8 cellular contexts compared by ENCODE assay signal in the genomic region with DNA sequence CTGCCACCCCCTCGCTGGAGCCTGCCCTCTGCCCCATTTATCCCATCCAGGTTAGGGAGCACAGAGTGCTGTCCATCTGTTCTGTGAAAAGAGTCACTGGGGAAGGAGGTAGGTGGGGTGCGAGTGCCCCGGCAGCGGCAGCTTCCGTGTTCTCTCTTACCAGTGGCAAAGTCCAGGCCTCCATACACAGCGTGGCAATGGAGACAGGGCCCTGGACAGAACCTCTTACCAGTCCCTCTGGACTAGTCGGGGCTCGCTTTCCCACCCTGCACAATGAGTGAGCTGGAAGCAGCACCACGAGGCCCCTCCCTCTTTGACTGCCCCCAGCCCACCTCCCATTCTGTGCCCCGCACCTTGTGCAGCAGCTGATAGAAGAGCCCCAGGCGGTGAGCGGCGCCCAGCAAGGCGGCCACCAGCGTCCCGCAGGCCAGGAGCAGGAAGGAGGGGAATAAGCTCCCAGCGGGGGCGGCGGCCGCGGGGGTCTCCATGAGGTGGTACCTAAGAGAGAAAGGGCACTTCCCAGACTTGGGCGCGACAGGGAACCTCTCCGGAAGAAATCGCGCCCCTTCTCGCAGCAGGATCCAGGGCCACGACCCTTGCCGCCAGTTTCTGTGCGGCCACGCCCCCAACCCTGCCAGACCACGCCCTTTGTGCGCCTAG. TPM values are rescaled to one million over a fixed set of nuclear protein-coding genes. Genes with fewer than 3 reads are reported as not detected.
A peak's percentile ranks its signal among the peaks of the same experiment; 100 is the strongest.
DNase-seq lines count a peak whose midpoint lies in the region; ATAC-seq and TF ChIP-seq lines count a peak whose summit lies in the region.

No MANE protein-coding gene starts in this region.

- peaks cover 6% of the 10 kb centered on the region for H3K36me3 Mint-ChIP-seq in activated T-cell treated with anti-CD3 and anti-CD28 coated beads, Interleukin-2, amount 50 U/mL, for 4 hours (ENCODE audit: insufficient read depth)
- H3K36me3 Mint-ChIP-seq in dendritic cell treated with granulocyte-macrophage colony-stimulating factor and Interleukin-4, amounts not matched to agents 40 ng/mL and 50 ng/mL, for 4 days (ENCODE audit: low read depth) = peaks cover 49% of the 10 kb centered on the region

- H3K9me3 Mint-ChIP-seq in activated T-cell treated with anti-CD3 and anti-CD28 coated beads, Interleukin-2, amount 50 U/mL, for 4 hours = no peaks in the 10 kb centered on the region
- no peaks in the 10 kb centered on the region for H3K9me3 Mint-ChIP-seq in dendritic cell treated with granulocyte-macrophage colony-stimulating factor and Interleukin-4, amounts not matched to agents 40 ng/mL and 50 ng/mL, for 4 days

- H3K4me1 ChIP-seq in OCI-LY1 (ENCODE audit: insufficient read depth, low read length, severe bottlenecking) = peaks cover 14% of the 10 kb centered on the region

- peaks cover 26% of the 10 kb centered on the region for H3K4me1 Mint-ChIP-seq in activated T-cell treated with anti-CD3 and anti-CD28 coated beads, Interleukin-2, amount 50 U/mL, for 4 hours (ENCODE audit: low read depth)
- peaks cover 17% of the 10 kb centered on the region for H3K4me1 Mint-ChIP-seq in dendritic cell treated with granulocyte-macrophage colony-stimulating factor and Interleukin-4, amounts not matched to agents 40 ng/mL and 50 ng/mL, for 4 days (ENCODE audit: low read depth)

- peaks cover 6% of the 10 kb centered on the region for H3K27me3 Mint-ChIP-seq in activated T-cell treated with anti-CD3 and anti-CD28 coated beads, Interleukin-2, amount 50 U/mL, for 4 hours (ENCODE audit: low read depth)
- H3K27me3 Mint-ChIP-seq in dendritic cell treated with granulocyte-macrophage colony-stimulating factor and Interleukin-4, amounts not matched to agents 40 ng/mL and 50 ng/mL, for 4 days = peaks cover 2% of the 10 kb centered on the region

- no peaks in the 10 kb centered on the region for H3F3A ChIP-seq in OCI-LY1 (ENCODE audit: insufficient read depth, low read length)

- no peaks in the 10 kb centered on the region for H3K9me3 ChIP-seq in OCI-LY1 (ENCODE audit: low read length)

- peaks cover 13% of the 10 kb centered on the region for H3K36me3 ChIP-seq in OCI-LY1 (ENCODE audit: insufficient read depth, low read length)

- peak overlapping the region; percentile 68 for H3K4me2 ChIP-seq in OCI-LY1 (ENCODE audit: low read length)

- TF ChIP-seq CTCF in OCI-LY1 (IDR thresholded peaks at IDR 0.05; ENCODE audit: low read length) = no peak

- no peak for DNase-seq in activated T-cell treated with anti-CD3 and anti-CD28 coated beads, Interleukin-2, amount 50 U/mL, for 4 hours
- DNase-seq in activated T-cell treated with anti-CD3 and anti-CD28 coated beads, Interleukin-2, amount 50 U/mL, for 1 hour = no peak
- DNase-seq in midbrain (lab: John Stamatoyannopoulos, UW) = peak; percentile 48
- DNase-seq in ureter (ENCODE audit: low spot score) = peak; percentile 49
- no peak for DNase-seq in HK-2 (ENCODE audit: unreplicated experiment)

- no peaks in the 10 kb centered on the region for H3K79me2 ChIP-seq in OCI-LY1 (ENCODE audit: insufficient read depth, low read length)

- peak overlapping the region; percentile 99 for H3K27ac Mint-ChIP-seq in dendritic cell treated with granulocyte-macrophage colony-stimulating factor and Interleukin-4, amounts not matched to agents 40 ng/mL and 50 ng/mL, for 4 days

- peak overlapping the region; percentile 68 for H3K4me3 ChIP-seq in OCI-LY1 (ENCODE audit: low read depth, low read length, poor library complexity, severe bottlenecking)

- no peak overlapping the region for H2AFZ ChIP-seq in OCI-LY1 (ENCODE audit: low read length)

- H4K20me1 ChIP-seq in OCI-LY1 (ENCODE audit: insufficient read depth, low read length) = no peaks in the 10 kb centered on the region

- peak overlapping the region; percentile 54 for H3K27ac ChIP-seq in OCI-LY1 (ENCODE audit: low read depth, low read length, poor library complexity, severe bottlenecking)

- intact Hi-C loops in dendritic cell treated with granulocyte-macrophage colony-stimulating factor and Interleukin-4, amounts not matched to agents 40 ng/mL and 50 ng/mL, for 4 days (cut with micrococcal nuclease) = loop anchor here (5.0 kb wide), 2 partner anchors 293 to 552 kb away; partner anchors contain the start of genes AKAP8L and NDUFB7

- ATAC-seq in activated T-cell treated with anti-CD3 and anti-CD28 coated beads, Interleukin-2, amount 50 U/mL, for 4 hours = no peak
- no peak for ATAC-seq in GM18502 (IDR thresholded peaks at IDR 0.05; ENCODE audit: poor library complexity, unreplicated experiment)

- H3K4me3 Mint-ChIP-seq in activated T-cell treated with anti-CD3 and anti-CD28 coated beads, Interleukin-2, amount 50 U/mL, for 4 hours = peak overlapping the region; percentile 96
- peak overlapping the region; percentile 94 for H3K4me3 Mint-ChIP-seq in dendritic cell treated with granulocyte-macrophage colony-stimulating factor and Interleukin-4, amounts not matched to agents 40 ng/mL and 50 ng/mL, for 4 days

- no peaks in the 10 kb centered on the region for H3K9me2 ChIP-seq in OCI-LY1 (ENCODE audit: low read depth, low read length)

- H3K27me3 ChIP-seq in OCI-LY1 (ENCODE audit: insufficient read depth, low read length) = no peaks in the 10 kb centered on the region

- peak overlapping the region; percentile 76 for H3K9ac ChIP-seq in OCI-LY1 (ENCODE audit: low read length)

RNA-seq across cellular contexts. Expression of gene SYDE1, which starts 17.5 kb away (rescaled TPM):
- under 1 TPM; 0.49 to 0.76 (median 0.63) TPM for total RNA-seq in activated T-cell treated with anti-CD3 and anti-CD28 coated beads, Interleukin-2, amount 50 U/mL, for 4 hours
- total RNA-seq in ureter = 20.4 TPM

RNA-seq across cellular contexts. Expression of gene OR1I1, which starts 42.7 kb away (rescaled TPM):
- total RNA-seq in activated T-cell treated with anti-CD3 and anti-CD28 coated beads, Interleukin-2, amount 50 U/mL, for 4 hours = not detected
- total RNA-seq in ureter = not detected

Comparison
In these comparisons a context has a peak if more than half of its experiments do, and no peak if none do; other contexts are left out.
1. DNase-seq: peak in midbrain (single experiment) and ureter (single experiment); none in activated T-cell treated with anti-CD3 and anti-CD28 coated beads, Interleukin-2, amount 50 U/mL, for 4 hours (single experiment), activated T-cell treated with anti-CD3 and anti-CD28 coated beads, Interleukin-2, amount 50 U/mL, for 1 hour (single experiment) and HK-2 (single experiment).
2. RNA of gene SYDE1, which starts 17.5 kb away (total RNA-seq): 20.4 TPM in ureter (single experiment); 0.49 to 0.76 TPM in activated T-cell treated with anti-CD3 and anti-CD28 coated beads, Interleukin-2, amount 50 U/mL, for 4 hours; every median in the first group is over 10 times any median in the second.